10 cellular contexts compared by ENCODE assay signal in genomic region chr9:130282000-130282700, GRCh38. TPM values are rescaled to one million over a fixed set of nuclear protein-coding genes. Genes with fewer than 3 reads are reported as not detected.
A peak's percentile ranks its signal among the peaks of the same experiment; 100 is the strongest.
DNase-seq lines count a peak whose midpoint lies in the region; ATAC-seq, FAIRE-seq and TF ChIP-seq lines count a peak whose summit lies in the region.
"Had no signal": no experiment of that assay in that cellular context is flagged by ENCODE, and none has a peak within 500 bp of the region (broad histone marks: within the 10 kb centered on the region; RNA-seq: fewer than 3 reads in every experiment).

No MANE protein-coding gene starts in this region.

- H3K27ac ChIP-seq in SJCRH30, result no peak overlapping the region
- H3K27ac ChIP-seq in kidney (ENCODE audit: low read depth in 2 of 2, low read length in 2 of 2), result peak overlapping the region in 1 of 2 donors; percentile 28
- H3K27ac ChIP-seq in thyroid gland, result peak overlapping the region in 2 of 3 donors; percentile 5 to 10

- H3K9me3 ChIP-seq in SJCRH30 (replicated peaks) (no peaks in the 10 kb centered on the region), kidney (ENCODE audit: control insufficient read depth in 1 of 2, low read length in 2 of 2) (no peaks in the 10 kb centered on the region), thyroid gland (no peaks in the 10 kb centered on the region)

- 22 to 40% methylated on average over 14 of the region's 14 CpGs for WGBS in thyroid gland, 2 donors

- H3K36me3 ChIP-seq in SJCRH30 (no peaks in the 10 kb centered on the region), kidney (ENCODE audit: control insufficient read depth in 1 of 2, insufficient read depth in 2 of 2, low read length in 2 of 2) (no peaks in the 10 kb centered on the region), thyroid gland (no peaks in the 10 kb centered on the region)

- no peak overlapping the region for H3K9ac ChIP-seq in kidney (ENCODE audit: low read length in 2 of 2)

- intact Hi-C loops in kidney (cut with DNase I) (no loop called here), thyroid gland (cut with DNase I) (no loop called here)

- H3K4me3 ChIP-seq in SJCRH30 (peak overlapping the region; percentile 10), kidney (ENCODE audit: low read length in 2 of 2) (peak overlapping the region in 1 of 2 donors; percentile 55), thyroid gland (replicated peaks in 1 of 3) (no peak overlapping the region)

- ATAC-seq in HG03439 (IDR thresholded peaks at IDR 0.05; ENCODE audit: unreplicated experiment), result no peak
- ATAC-seq: activated T-cell treated with anti-CD3 and anti-CD28 coated beads, Interleukin-2, amount 50 U/mL, for 72 hours; Panc1 had no signal

- DNase-seq in NCI-H1105 (lab: John Stamatoyannopoulos, UW), result peak; percentile 76
- peak; percentile 38 to 65 for DNase-seq in SJCRH30
- peak; percentile 77 for DNase-seq in kidney
- peak; percentile 92 to 94 for DNase-seq in thyroid gland
- no peak for DNase-seq in COLO668 (lab: John Stamatoyannopoulos, UW; ENCODE audit: unreplicated experiment)
- DNase-seq in GOT3 (lab: John Stamatoyannopoulos, UW), result no peak
- DNase-seq: activated T-cell treated with anti-CD3 and anti-CD28 coated beads, Interleukin-2, amount 50 U/mL, for 72 hours had no signal

- TF ChIP-seq CTCF in kidney (IDR thresholded peaks at IDR 0.05; ENCODE audit: borderline replicate concordance, extremely low read depth, insufficient read depth) (no peak), thyroid gland (IDR thresholded peaks at IDR 0.05) (no peak)

- peaks cover 15% of the 10 kb centered on the region for H3K4me1 ChIP-seq in SJCRH30
- H3K4me1 ChIP-seq in kidney (ENCODE audit: control insufficient read depth in 1 of 2, insufficient read depth in 1 of 2, low read depth in 1 of 2, low read length in 2 of 2), result peaks cover 0 to 2% of the 10 kb centered on the region in 2 donors
- H3K4me1 ChIP-seq in thyroid gland, result peaks cover 5 to 19% of the 10 kb centered on the region in 2 donors

- H3K27me3 ChIP-seq in SJCRH30, result no peaks in the 10 kb centered on the region
- H3K27me3 ChIP-seq in thyroid gland, result no peaks in the 10 kb centered on the region

- no peak for TF ChIP-seq POLR2A in thyroid gland (IDR thresholded peaks at IDR 0.05)

- FAIRE-seq in kidney (lab: Jason Lieb, UNC), result no peak
- FAIRE-seq: urothelium cell line had no signal

RNA-seq across cellular contexts. Expression of gene HMCN2, which starts 16.6 kb away (rescaled TPM):
- 5.6 and 5.8 TPM in 2 replicates for total RNA-seq in SJCRH30 (2014; rRNA removed; shearing (Covaris generic))
- total RNA-seq in kidney, result 8.6 TPM
- 0.99 TPM for polyA plus RNA-seq in kidney (ENCODE audit: insufficient read depth, low read depth, low replicate concordance)
- 1 to 10 TPM; 1.7 to 5.5 (median 3.5) TPM for total RNA-seq in thyroid gland

Comparison
In these comparisons a context has a peak if more than half of its experiments do, and no peak if none do; other contexts are left out.
1. DNase-seq: peak in NCI-H1105 (single experiment), SJCRH30 (2 of 2), kidney (single experiment) and thyroid gland (2 of 2); none in COLO668 (single experiment) and GOT3 (single experiment).